ENCODE assay signal across 18 cellular contexts in genomic region chr9:34540826-34541225, GRCh38. TPM values are rescaled to one million over a fixed set of nuclear protein-coding genes. Genes with fewer than 3 reads are reported as not detected.
A peak's percentile ranks its signal among the peaks of the same experiment; 100 is the strongest.
DNase-seq lines count a peak whose midpoint lies in the region; ATAC-seq, FAIRE-seq and TF ChIP-seq lines count a peak whose summit lies in the region.
"Had no signal": no experiment of that assay in that cellular context is flagged by ENCODE, and none has a peak within 500 bp of the region (broad histone marks: within the 10 kb centered on the region; RNA-seq: fewer than 3 reads in every experiment).

No MANE protein-coding gene starts in this region.

- H3K27ac ChIP-seq in right atrium auricular region (no peak overlapping the region), right cardiac atrium (ENCODE audit: low read length) (no peak overlapping the region)
- H3K27ac ChIP-seq: KMS-11, uterus had no signal

- WGBS in right cardiac atrium = 72% methylated on average over 2 of the region's 2 CpGs

- intact Hi-C loops in right cardiac atrium (cut with DNase I) = loop anchor here in 1 of 4 donors (10.0 kb wide), 2 partner anchors 106 to 136 kb away; no protein-coding TSS in a partner anchor

- DNase-seq in right atrium auricular region (ENCODE audit: low spot score) (peak; percentile 30), right cardiac atrium (no peak), SK-MEL-5 (ENCODE audit: low read depth, low spot score) (peak; percentile 56), fibroblast of peridontal ligament (ENCODE audit: extremely low read depth) (peak; percentile 13), urothelium cell line (ENCODE audit: low spot score) (peak; percentile 65), T-helper 2 cell (no peak), DMS79 (lab: John Stamatoyannopoulos, UW) (no peak)
- DNase-seq: activated CD4-positive, alpha-beta T cell treated with anti-CD3 and anti-CD28 coated beads, Interleukin-2, amount 10 ng/mL, durations not matched to agents 7 days and 5 days; endodermal cell; occipital lobe; stimulated activated CD4-positive, alpha-beta T cell treated with anti-CD3 and anti-CD28 coated beads, Interleukin-15, amount 100 ng/mL, for 24 hours; T-helper 1 cell; uterus had no signal

- H3K27me3 ChIP-seq in right atrium auricular region (no peaks in the 10 kb centered on the region), right cardiac atrium (ENCODE audit: control insufficient read depth, insufficient read depth) (no peaks in the 10 kb centered on the region)
- H3K27me3 ChIP-seq: uterus had no signal

- no peaks in the 10 kb centered on the region for H3K9me3 ChIP-seq in right atrium auricular region
- no peaks in the 10 kb centered on the region for H3K9me3 ChIP-seq in right cardiac atrium (ENCODE audit: control insufficient read depth, low read length)
- H3K9me3 ChIP-seq: uterus had no signal

- in situ Hi-C loops in SK-MEL-5 (cut with HindIII; ENCODE audit: low pct_unique_long_range_greater_than_20kb, low sequenced_read_pairs) = no loop called here

- H3K36me3 ChIP-seq in right atrium auricular region = no peaks in the 10 kb centered on the region
- H3K36me3 ChIP-seq: uterus had no signal

- FAIRE-seq in urothelium cell line (lab: Jason Lieb, UNC) = peak; percentile 93
- FAIRE-seq: G401.6, GM18507 had no signal

- H3K4me1 ChIP-seq in right atrium auricular region (no peaks in the 10 kb centered on the region), right cardiac atrium (ENCODE audit: control insufficient read depth, insufficient read depth, low read length) (no peaks in the 10 kb centered on the region)
- H3K4me1 ChIP-seq: uterus had no signal

- no peak for ATAC-seq in right cardiac atrium
- no peak for ATAC-seq in GM21619 (IDR thresholded peaks at IDR 0.05; ENCODE audit: unreplicated experiment)

- TF ChIP-seq CTCF in right atrium auricular region (IDR thresholded peaks at IDR 0.05) = no peak

- no peak overlapping the region for H3K4me3 ChIP-seq in right atrium auricular region
- H3K4me3 ChIP-seq in right cardiac atrium (ENCODE audit: low read length) = no peak overlapping the region
- H3K4me3 ChIP-seq: uterus had no signal

RNA-seq across cellular contexts. Expression of gene ENHO, which starts 18.0 kb away (rescaled TPM):
- total RNA-seq in right atrium auricular region (under 1 TPM in 1 of 2 donors, not detected in 1; 0.75 TPM), right cardiac atrium (1 to 10 TPM in 3 of 4 donors, under 1 TPM in 1; 0.67 to 2.3 (median 1.6) TPM)
- polyA plus RNA-seq in right cardiac atrium = 3.2 TPM
- 0.43 and 0.92 TPM in 2 replicates for total RNA-seq in SK-MEL-5 (2014; rRNA removed; shearing (Covaris generic))
- 0.47 and 1.0 TPM in 2 replicates for polyA plus RNA-seq in SK-MEL-5 (2015; cell fraction: cytosol; rRNA removed)
- not detected in 2 replicates for polyA plus RNA-seq in SK-MEL-5 (2015; cell fraction: nucleus; rRNA removed)
- total RNA-seq: activated CD4-positive, alpha-beta T cell treated with anti-CD3 and anti-CD28 coated beads, Interleukin-2, amount 10 ng/mL, durations not matched to agents 7 days and 5 days; activated T-helper 2 cell treated with anti-CD3 and anti-CD28 coated beads, Interferon-gamma antibody, Interleukin-2, Interleukin-4, amounts not matched to agents 10 μg/mL and 5 μg/mL and 100 μg/mL, durations not matched to agents 14 hours and 24 hours and 36 hours had no signal

RNA-seq across cellular contexts. Expression of gene CNTFR, which starts 48.7 kb away (rescaled TPM):
- total RNA-seq in right atrium auricular region (10 to 100 TPM in 1 of 2 donors, 1 to 10 TPM in 1; 6.6 to 23.3 TPM), right cardiac atrium (10 to 100 TPM; 14.9 to 66.4 (median 46.0) TPM)
- polyA plus RNA-seq in right cardiac atrium = 55.0 TPM
- 1.1 TPM in 2 replicates for total RNA-seq in SK-MEL-5 (2014; rRNA removed; shearing (Covaris generic))
- polyA plus RNA-seq in SK-MEL-5 (2015; cell fraction: cytosol; rRNA removed) = 2.4 and 3.5 TPM in 2 replicates
- 0.28 and 2.4 TPM in 2 replicates for polyA plus RNA-seq in SK-MEL-5 (2015; cell fraction: nucleus; rRNA removed)
- total RNA-seq: activated CD4-positive, alpha-beta T cell treated with anti-CD3 and anti-CD28 coated beads, Interleukin-2, amount 10 ng/mL, durations not matched to agents 7 days and 5 days; activated T-helper 2 cell treated with anti-CD3 and anti-CD28 coated beads, Interferon-gamma antibody, Interleukin-2, Interleukin-4, amounts not matched to agents 10 μg/mL and 5 μg/mL and 100 μg/mL, durations not matched to agents 14 hours and 24 hours and 36 hours had no signal

Comparison
In these comparisons a context has a peak if more than half of its experiments do, and no peak if none do; other contexts are left out.
1. DNase-seq: peak in right atrium auricular region (single experiment), SK-MEL-5 (single experiment), fibroblast of peridontal ligament (single experiment) and urothelium cell line (single experiment); none in right cardiac atrium (0 of 3), T-helper 2 cell (0 of 5) and DMS79 (single experiment).